ENCODE assay signal across 1 cellular context in genomic region chr16:26569793-26570192, GRCh38.
TF ChIP-seq lines count a peak whose summit lies in the region.

No MANE protein-coding gene starts in this region.

TF ChIP-seq in GM23338, 12 proteins besides CTCF, POLR2A, EP300 and RAD21 (continued from another document):
- TF ChIP-seq ZNF462 (CRISPR knock-in tag; IDR thresholded peaks at IDR 0.05): no peak
- TF ChIP-seq ZNF331 (CRISPR knock-in tag; IDR thresholded peaks at IDR 0.05; ENCODE audit: low read depth): no peak
- no peak for TF ChIP-seq EZH2phosphoT487 (IDR thresholded peaks at IDR 0.05; ENCODE audit: unreplicated experiment)
- no peak for TF ChIP-seq CREB1 (CRISPR knock-in tag; IDR thresholded peaks at IDR 0.05; ENCODE audit: low read depth)
- no peak for TF ChIP-seq NANOG (IDR thresholded peaks at IDR 0.05; ENCODE audit: borderline replicate concordance)
- TF ChIP-seq STAT1 (IDR thresholded peaks at IDR 0.05; ENCODE audit: unreplicated experiment): no peak
